In the genomic region with DNA sequence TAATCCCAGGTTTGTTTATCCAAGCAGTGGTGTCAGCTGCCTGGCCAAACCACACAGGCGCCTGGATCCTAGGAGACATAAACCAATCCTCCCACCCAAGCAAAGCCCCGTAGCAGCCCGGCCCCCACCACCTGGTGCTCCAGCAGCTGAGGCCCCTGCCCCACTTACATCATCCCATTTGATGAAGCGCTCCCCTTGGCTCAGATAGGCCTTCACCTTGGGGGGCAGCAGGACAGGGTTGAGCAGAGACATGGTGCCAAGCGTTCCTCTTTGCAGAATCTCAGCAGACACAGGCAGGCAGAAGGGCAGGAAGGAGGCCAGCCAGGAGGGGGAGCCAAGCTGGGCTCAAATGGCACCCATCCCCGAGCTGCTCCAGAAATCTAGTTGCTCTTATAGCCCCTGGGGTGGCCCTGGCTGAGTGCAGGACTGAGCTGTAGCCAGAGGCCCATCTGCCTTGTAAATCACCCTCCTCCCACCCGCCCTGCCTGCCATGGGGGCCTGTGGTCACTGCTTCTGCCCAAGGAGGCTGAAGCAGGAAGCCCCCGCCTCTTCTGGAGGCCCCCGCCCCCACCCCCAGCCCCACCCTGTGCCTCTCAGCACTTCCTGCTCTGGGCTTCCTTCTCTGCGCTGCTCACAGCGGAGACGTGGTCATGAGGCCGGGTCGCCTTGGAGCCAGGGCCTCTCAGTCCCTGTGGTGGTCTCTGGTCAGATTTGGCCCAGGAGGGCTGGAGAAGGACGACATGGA, we compare ENCODE assay signal across 1 cellular context.
TF ChIP-seq lines count a peak whose summit lies in the region.

A gene with protein sequence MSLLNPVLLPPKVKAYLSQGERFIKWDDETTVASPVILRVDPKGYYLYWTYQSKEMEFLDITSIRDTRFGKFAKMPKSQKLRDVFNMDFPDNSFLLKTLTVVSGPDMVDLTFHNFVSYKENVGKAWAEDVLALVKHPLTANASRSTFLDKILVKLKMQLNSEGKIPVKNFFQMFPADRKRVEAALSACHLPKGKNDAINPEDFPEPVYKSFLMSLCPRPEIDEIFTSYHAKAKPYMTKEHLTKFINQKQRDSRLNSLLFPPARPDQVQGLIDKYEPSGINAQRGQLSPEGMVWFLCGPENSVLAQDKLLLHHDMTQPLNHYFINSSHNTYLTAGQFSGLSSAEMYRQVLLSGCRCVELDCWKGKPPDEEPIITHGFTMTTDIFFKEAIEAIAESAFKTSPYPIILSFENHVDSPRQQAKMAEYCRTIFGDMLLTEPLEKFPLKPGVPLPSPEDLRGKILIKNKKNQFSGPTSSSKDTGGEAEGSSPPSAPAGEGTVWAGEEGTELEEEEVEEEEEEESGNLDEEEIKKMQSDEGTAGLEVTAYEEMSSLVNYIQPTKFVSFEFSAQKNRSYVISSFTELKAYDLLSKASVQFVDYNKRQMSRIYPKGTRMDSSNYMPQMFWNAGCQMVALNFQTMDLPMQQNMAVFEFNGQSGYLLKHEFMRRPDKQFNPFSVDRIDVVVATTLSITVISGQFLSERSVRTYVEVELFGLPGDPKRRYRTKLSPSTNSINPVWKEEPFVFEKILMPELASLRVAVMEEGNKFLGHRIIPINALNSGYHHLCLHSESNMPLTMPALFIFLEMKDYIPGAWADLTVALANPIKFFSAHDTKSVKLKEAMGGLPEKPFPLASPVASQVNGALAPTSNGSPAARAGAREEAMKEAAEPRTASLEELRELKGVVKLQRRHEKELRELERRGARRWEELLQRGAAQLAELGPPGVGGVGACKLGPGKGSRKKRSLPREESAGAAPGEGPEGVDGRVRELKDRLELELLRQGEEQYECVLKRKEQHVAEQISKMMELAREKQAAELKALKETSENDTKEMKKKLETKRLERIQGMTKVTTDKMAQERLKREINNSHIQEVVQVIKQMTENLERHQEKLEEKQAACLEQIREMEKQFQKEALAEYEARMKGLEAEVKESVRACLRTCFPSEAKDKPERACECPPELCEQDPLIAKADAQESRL (minus strand): TSS at position 515 of the 745 bp plus-strand sequence. CDS start 263 bp downstream, at position 252.

TF ChIP-seq in HEK293, 187 proteins besides CTCF, POLR2A, EP300 and RAD21 (continued from another document):
- TF ChIP-seq, protein P1, sequence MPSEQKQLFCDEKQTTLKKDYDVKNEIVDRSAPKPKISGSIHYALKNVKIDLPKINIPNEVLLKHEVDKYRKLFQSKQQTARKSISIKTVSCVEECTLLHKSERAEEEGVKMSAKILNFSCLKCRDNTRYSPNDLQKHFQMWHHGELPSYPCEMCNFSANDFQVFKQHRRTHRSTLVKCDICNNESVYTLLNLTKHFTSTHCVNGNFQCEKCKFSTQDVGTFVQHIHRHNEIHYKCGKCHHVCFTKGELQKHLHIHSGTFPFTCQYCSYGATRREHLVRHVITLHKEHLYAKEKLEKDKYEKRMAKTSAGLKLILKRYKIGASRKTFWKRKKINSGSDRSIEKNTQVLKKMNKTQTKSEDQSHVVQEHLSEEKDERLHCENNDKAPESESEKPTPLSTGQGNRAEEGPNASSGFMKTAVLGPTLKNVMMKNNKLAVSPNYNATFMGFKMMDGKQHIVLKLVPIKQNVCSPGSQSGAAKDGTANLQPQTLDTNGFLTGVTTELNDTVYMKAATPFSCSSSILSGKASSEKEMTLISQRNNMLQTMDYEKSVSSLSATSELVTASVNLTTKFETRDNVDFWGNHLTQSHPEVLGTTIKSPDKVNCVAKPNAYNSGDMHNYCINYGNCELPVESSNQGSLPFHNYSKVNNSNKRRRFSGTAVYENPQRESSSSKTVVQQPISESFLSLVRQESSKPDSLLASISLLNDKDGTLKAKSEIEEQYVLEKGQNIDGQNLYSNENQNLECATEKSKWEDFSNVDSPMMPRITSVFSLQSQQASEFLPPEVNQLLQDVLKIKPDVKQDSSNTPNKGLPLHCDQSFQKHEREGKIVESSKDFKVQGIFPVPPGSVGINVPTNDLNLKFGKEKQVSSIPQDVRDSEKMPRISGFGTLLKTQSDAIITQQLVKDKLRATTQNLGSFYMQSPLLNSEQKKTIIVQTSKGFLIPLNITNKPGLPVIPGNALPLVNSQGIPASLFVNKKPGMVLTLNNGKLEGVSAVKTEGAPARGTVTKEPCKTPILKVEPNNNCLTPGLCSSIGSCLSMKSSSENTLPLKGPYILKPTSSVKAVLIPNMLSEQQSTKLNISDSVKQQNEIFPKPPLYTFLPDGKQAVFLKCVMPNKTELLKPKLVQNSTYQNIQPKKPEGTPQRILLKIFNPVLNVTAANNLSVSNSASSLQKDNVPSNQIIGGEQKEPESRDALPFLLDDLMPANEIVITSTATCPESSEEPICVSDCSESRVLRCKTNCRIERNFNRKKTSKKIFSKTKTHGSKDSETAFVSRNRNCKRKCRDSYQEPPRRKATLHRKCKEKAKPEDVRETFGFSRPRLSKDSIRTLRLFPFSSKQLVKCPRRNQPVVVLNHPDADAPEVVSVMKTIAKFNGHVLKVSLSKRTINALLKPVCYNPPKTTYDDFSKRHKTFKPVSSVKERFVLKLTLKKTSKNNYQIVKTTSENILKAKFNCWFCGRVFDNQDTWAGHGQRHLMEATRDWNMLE (tag by site-specific recombination; conservative IDR thresholded peaks at IDR 0.05; ENCODE audit: low read depth) = no peak
- TF ChIP-seq ZNF292 (tag by site-specific recombination; IDR thresholded peaks at IDR 0.05; ENCODE audit: borderline replicate concordance, low read depth) (no peak), ZNF169 (tag by site-specific recombination; IDR thresholded peaks at IDR 0.05) (no peak), ZNF549 (tag by site-specific recombination; IDR thresholded peaks at IDR 0.05) (no peak), ZNF501 (tag by site-specific recombination; IDR thresholded peaks at IDR 0.05) (no peak), ZNF157 (tag by site-specific recombination; IDR thresholded peaks at IDR 0.05) (no peak), GLIS1 (tag by site-specific recombination; IDR thresholded peaks at IDR 0.05) (peak; percentile 66), ZNF561 (tag by site-specific recombination; IDR thresholded peaks at IDR 0.05; ENCODE audit: borderline replicate concordance) (no peak), ZNF658 (tag by site-specific recombination; IDR thresholded peaks at IDR 0.05) (no peak), ZNF114 (tag by site-specific recombination; IDR thresholded peaks at IDR 0.05) (no peak), ZNF24 (tag by site-specific recombination; IDR thresholded peaks at IDR 0.05) (no peak), ZNF624 (tag by site-specific recombination; IDR thresholded peaks at IDR 0.05) (no peak)
- TF ChIP-seq, protein P2, sequence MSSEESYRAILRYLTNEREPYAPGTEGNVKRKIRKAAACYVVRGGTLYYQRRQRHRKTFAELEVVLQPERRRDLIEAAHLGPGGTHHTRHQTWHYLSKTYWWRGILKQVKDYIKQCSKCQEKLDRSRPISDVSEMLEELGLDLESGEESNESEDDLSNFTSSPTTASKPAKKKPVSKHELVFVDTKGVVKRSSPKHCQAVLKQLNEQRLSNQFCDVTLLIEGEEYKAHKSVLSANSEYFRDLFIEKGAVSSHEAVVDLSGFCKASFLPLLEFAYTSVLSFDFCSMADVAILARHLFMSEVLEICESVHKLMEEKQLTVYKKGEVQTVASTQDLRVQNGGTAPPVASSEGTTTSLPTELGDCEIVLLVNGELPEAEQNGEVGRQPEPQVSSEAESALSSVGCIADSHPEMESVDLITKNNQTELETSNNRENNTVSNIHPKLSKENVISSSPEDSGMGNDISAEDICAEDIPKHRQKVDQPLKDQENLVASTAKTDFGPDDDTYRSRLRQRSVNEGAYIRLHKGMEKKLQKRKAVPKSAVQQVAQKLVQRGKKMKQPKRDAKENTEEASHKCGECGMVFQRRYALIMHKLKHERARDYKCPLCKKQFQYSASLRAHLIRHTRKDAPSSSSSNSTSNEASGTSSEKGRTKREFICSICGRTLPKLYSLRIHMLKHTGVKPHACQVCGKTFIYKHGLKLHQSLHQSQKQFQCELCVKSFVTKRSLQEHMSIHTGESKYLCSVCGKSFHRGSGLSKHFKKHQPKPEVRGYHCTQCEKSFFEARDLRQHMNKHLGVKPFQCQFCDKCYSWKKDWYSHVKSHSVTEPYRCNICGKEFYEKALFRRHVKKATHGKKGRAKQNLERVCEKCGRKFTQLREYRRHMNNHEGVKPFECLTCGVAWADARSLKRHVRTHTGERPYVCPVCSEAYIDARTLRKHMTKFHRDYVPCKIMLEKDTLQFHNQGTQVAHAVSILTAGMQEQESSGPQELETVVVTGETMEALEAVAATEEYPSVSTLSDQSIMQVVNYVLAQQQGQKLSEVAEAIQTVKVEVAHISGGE (tag by site-specific recombination; conservative IDR thresholded peaks at IDR 0.05; ENCODE audit: low read depth) = no peak
- TF ChIP-seq, protein P3, sequence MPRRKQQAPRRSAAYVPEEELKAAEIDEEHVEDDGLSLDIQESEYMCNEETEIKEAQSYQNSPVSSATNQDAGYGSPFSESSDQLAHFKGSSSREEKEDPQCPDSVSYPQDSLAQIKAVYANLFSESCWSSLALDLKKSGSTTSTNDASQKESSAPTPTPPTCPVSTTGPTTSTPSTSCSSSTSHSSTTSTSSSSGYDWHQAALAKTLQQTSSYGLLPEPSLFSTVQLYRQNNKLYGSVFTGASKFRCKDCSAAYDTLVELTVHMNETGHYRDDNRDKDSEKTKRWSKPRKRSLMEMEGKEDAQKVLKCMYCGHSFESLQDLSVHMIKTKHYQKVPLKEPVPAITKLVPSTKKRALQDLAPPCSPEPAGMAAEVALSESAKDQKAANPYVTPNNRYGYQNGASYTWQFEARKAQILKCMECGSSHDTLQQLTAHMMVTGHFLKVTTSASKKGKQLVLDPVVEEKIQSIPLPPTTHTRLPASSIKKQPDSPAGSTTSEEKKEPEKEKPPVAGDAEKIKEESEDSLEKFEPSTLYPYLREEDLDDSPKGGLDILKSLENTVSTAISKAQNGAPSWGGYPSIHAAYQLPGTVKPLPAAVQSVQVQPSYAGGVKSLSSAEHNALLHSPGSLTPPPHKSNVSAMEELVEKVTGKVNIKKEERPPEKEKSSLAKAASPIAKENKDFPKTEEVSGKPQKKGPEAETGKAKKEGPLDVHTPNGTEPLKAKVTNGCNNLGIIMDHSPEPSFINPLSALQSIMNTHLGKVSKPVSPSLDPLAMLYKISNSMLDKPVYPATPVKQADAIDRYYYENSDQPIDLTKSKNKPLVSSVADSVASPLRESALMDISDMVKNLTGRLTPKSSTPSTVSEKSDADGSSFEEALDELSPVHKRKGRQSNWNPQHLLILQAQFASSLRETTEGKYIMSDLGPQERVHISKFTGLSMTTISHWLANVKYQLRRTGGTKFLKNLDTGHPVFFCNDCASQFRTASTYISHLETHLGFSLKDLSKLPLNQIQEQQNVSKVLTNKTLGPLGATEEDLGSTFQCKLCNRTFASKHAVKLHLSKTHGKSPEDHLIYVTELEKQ (tag by site-specific recombination; IDR thresholded peaks at IDR 0.05; ENCODE audit: borderline replicate concordance) = no peak
- TF ChIP-seq, protein P4, sequence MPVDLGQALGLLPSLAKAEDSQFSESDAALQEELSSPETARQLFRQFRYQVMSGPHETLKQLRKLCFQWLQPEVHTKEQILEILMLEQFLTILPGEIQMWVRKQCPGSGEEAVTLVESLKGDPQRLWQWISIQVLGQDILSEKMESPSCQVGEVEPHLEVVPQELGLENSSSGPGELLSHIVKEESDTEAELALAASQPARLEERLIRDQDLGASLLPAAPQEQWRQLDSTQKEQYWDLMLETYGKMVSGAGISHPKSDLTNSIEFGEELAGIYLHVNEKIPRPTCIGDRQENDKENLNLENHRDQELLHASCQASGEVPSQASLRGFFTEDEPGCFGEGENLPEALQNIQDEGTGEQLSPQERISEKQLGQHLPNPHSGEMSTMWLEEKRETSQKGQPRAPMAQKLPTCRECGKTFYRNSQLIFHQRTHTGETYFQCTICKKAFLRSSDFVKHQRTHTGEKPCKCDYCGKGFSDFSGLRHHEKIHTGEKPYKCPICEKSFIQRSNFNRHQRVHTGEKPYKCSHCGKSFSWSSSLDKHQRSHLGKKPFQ (tag by site-specific recombination; IDR thresholded peaks at IDR 0.05) = no peak
- TF ChIP-seq, protein P5, sequence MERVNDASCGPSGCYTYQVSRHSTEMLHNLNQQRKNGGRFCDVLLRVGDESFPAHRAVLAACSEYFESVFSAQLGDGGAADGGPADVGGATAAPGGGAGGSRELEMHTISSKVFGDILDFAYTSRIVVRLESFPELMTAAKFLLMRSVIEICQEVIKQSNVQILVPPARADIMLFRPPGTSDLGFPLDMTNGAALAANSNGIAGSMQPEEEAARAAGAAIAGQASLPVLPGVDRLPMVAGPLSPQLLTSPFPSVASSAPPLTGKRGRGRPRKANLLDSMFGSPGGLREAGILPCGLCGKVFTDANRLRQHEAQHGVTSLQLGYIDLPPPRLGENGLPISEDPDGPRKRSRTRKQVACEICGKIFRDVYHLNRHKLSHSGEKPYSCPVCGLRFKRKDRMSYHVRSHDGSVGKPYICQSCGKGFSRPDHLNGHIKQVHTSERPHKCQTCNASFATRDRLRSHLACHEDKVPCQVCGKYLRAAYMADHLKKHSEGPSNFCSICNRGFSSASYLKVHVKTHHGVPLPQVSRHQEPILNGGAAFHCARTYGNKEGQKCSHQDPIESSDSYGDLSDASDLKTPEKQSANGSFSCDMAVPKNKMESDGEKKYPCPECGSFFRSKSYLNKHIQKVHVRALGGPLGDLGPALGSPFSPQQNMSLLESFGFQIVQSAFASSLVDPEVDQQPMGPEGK (tag by site-specific recombination; IDR thresholded peaks at IDR 0.05) = peak; percentile 26; the same call in 1 of the 2 replicates
